2 cellular contexts compared by ENCODE assay signal in genomic region chr18:61466736-61467135, GRCh38.
TF ChIP-seq lines count a peak whose summit lies in the region.

No MANE protein-coding gene starts in this region.

TF ChIP-seq in GM23338, 12 proteins besides CTCF, POLR2A, EP300 and RAD21:
- TF ChIP-seq ZNF331 (CRISPR knock-in tag; IDR thresholded peaks at IDR 0.05; ENCODE audit: low read depth) (no peak), NANOG (IDR thresholded peaks at IDR 0.05; ENCODE audit: borderline replicate concordance) (no peak), ZNF462 (CRISPR knock-in tag; IDR thresholded peaks at IDR 0.05) (no peak), POLR2AphosphoS5 (IDR thresholded peaks at IDR 0.05; ENCODE audit: low read depth) (no peak), ZNF114 (CRISPR knock-in tag; IDR thresholded peaks at IDR 0.05) (no peak)

TF ChIP-seq in H1, 55 proteins besides CTCF, POLR2A, EP300 and RAD21:
- TF ChIP-seq GABPA (IDR thresholded peaks at IDR 0.05; ENCODE audit: borderline replicate concordance, insufficient read depth, low read length), result no peak
- TF ChIP-seq TEAD4 (IDR thresholded peaks at IDR 0.05; ENCODE audit: low read depth, low read length), result no peak
